Comparison of ENCODE assay signal across 21 cellular contexts in genomic region chr10:98047009-98047741, GRCh38. TPM values are rescaled to one million over a fixed set of nuclear protein-coding genes. Genes with fewer than 3 reads are reported as not detected.
DNase-seq lines count a peak whose midpoint lies in the region; ATAC-seq and TF ChIP-seq lines count a peak whose summit lies in the region.
"Had no signal": no experiment of that assay in that cellular context is flagged by ENCODE, and none has a peak within 500 bp of the region (broad histone marks: within the 10 kb centered on the region; RNA-seq: fewer than 3 reads in every experiment).

No MANE protein-coding gene starts in this region.

- CTCF ChIA-PET in RWPE1 (lab: Yijun Ruan, JAX): interaction anchor here (0.6 to 3.4 kb wide), 5 partner anchors 11 to 474 kb away, joined by 3 to 13 read pairs (median 5); partner anchors contain the start of gene ANKRD2

- ATAC-seq in GM21447 (IDR thresholded peaks at IDR 0.05; ENCODE audit: unreplicated experiment): no peak
- ATAC-seq in foreskin keratinocyte: no peak
- ATAC-seq in HG02970 (IDR thresholded peaks at IDR 0.05; ENCODE audit: low FRiP score, unreplicated experiment): no peak
- ATAC-seq: A549, gastroesophageal sphincter, HepG2, natural killer cell had no signal

- DNase-seq in BE2C (peak; percentile 31), SK-N-DZ (ENCODE audit: low spot score) (peak; percentile 39), head of caudate nucleus (peak; percentile 35 to 91 (median 76)), middle frontal gyrus (ENCODE audit: extremely low spot score, low spot score) (peak; percentile 24), foreskin keratinocyte (no peak), RWPE1 (ENCODE audit: low spot score) (no peak)
- DNase-seq: CD4-positive, alpha-beta T cell; DMS53; HFFc6; mammary epithelial cell; natural killer cell; NCI-H187; SIG-M5; stimulated activated naive CD4-positive, alpha-beta T cell treated with Interleukin-2 at 50 U/mL for 16 hours had no signal

- intact Hi-C loops in head of caudate nucleus (cut with DNase I): loop anchor here (10.0 kb wide), 1 partner anchor 292 kb away; no protein-coding TSS in a partner anchor

- H3K27ac ChIP-seq in foreskin keratinocyte (no peak overlapping the region), RWPE1 (no peak overlapping the region)
- H3K27ac ChIP-seq: A549, gastroesophageal sphincter had no signal

- H3K36me3 ChIP-seq in BE2C: no peaks in the 10 kb centered on the region
- H3K36me3 ChIP-seq: gastroesophageal sphincter had no signal

- TF ChIP-seq CTCF in BE2C (IDR thresholded peaks at IDR 0.05; ENCODE audit: low read depth, low read length): no peak
- TF ChIP-seq CTCF in foreskin keratinocyte (conservative IDR thresholded peaks at IDR 0.05): no peak
- TF ChIP-seq CTCF in RWPE1 (conservative IDR thresholded peaks at IDR 0.05; ENCODE audit: low read depth): no peak

- H3K4me1 ChIP-seq in BE2C: peaks cover 5% of the 10 kb centered on the region
- H3K4me1 ChIP-seq in foreskin keratinocyte: no peaks in the 10 kb centered on the region
- H3K4me1 ChIP-seq: A549, gastroesophageal sphincter had no signal

- no peak overlapping the region for H3K4me3 ChIP-seq in BE2C (ENCODE audit: low read depth, low read length)
- H3K4me3 ChIP-seq: A549, gastroesophageal sphincter had no signal

- H3K9me3 ChIP-seq in BE2C: no peaks in the 10 kb centered on the region
- H3K9me3 ChIP-seq: A549, gastroesophageal sphincter had no signal

- POLR2A ChIA-PET in RWPE1 (lab: Yijun Ruan, JAX; ENCODE audit: low non-redundant PET): no interaction called here

- H3K27me3 ChIP-seq in BE2C: no peaks in the 10 kb centered on the region
- peaks cover 25% of the 10 kb centered on the region for H3K27me3 ChIP-seq in foreskin keratinocyte

RNA-seq across cellular contexts. Expression of gene CRTAC1, which starts 16.8 kb away (rescaled TPM):
- not detected for polyA plus RNA-seq in BE2C (2012; ENCODE audit: insufficient read depth, insufficient read length, low read depth)
- polyA plus RNA-seq in SK-N-DZ (2014; cell fraction: cytosol; rRNA removed): 0.64 and 1.6 TPM in 2 replicates
- polyA plus RNA-seq in SK-N-DZ (2014; cell fraction: nucleus; rRNA removed): 4.6 and 5.2 TPM in 2 replicates
- not detected in 2 replicates for total RNA-seq in foreskin keratinocyte
- not detected in 2 replicates for polyA plus RNA-seq in foreskin keratinocyte
- total RNA-seq: CD4-positive, alpha-beta T cell; HepG2; HFFc6; mammary epithelial cell; MCF 10A; natural killer cell; T-helper 2 cell treated with Interferon-gamma antibody and Interleukin-4, amounts not matched to agents 100 ng/mL and 5 ng/mL, for 36 hours had no signal
- polyA plus RNA-seq: HepG2, mammary epithelial cell had no signal

Comparison
In these comparisons a context has a peak if more than half of its experiments do, and no peak if none do; other contexts are left out.
1. DNase-seq: peak in BE2C (single experiment), SK-N-DZ (single experiment), head of caudate nucleus (42 of 42) and middle frontal gyrus (single experiment); none in foreskin keratinocyte (0 of 2) and RWPE1 (single experiment).